11 cellular contexts compared by ENCODE assay signal in genomic region chr6:111722220-111722731, GRCh38.
A peak's percentile ranks its signal among the peaks of the same experiment; 100 is the strongest.
DNase-seq lines count a peak whose midpoint lies in the region; ATAC-seq and TF ChIP-seq lines count a peak whose summit lies in the region.
"Had no signal": no experiment of that assay in that cellular context is flagged by ENCODE, and none has a peak within 500 bp of the region (broad histone marks: within the 10 kb centered on the region; RNA-seq: fewer than 3 reads in every experiment).

No MANE protein-coding gene starts in this region.

- peaks cover 76% of the 10 kb centered on the region for H3K36me3 Mint-ChIP-seq in CD8-positive, alpha-beta T cell
- H3K36me3 Mint-ChIP-seq in natural killer cell: peaks cover 13% of the 10 kb centered on the region

- no peak for ATAC-seq in CD8-positive, alpha-beta T cell
- peak in 2 of 3 donors; percentile 17 to 26 for ATAC-seq in natural killer cell
- no peak for ATAC-seq in HG03520 (IDR thresholded peaks at IDR 0.05; ENCODE audit: unreplicated experiment)

- in situ Hi-C loops in transverse colon (cut with MboI; ENCODE audit: low pct_ligation_motif_present in 1 of 4, low pct_unique_long_range_greater_than_20kb in 1 of 4, low sequenced_read_pairs in 3 of 4): no loop called here

- no peak overlapping the region for H3K27ac ChIP-seq in CD8-positive, alpha-beta T cell (ENCODE audit: low read depth, low read length)
- peak overlapping the region in 2 of 4 donors; percentile 11 to 39 for H3K27ac ChIP-seq in transverse colon

- H3K27me3 Mint-ChIP-seq in CD8-positive, alpha-beta T cell (ENCODE audit: low read depth): no peaks in the 10 kb centered on the region
- no peaks in the 10 kb centered on the region for H3K27me3 Mint-ChIP-seq in natural killer cell (ENCODE audit: low read depth in 2 of 2)

- no peak for TF ChIP-seq POLR2A in transverse colon (IDR thresholded peaks at IDR 0.05)

- H3K27me3 ChIP-seq in CD8-positive, alpha-beta T cell (ENCODE audit: insufficient read depth, low read length): no peaks in the 10 kb centered on the region
- no peaks in the 10 kb centered on the region for H3K27me3 ChIP-seq in transverse colon

- DNase-seq in CD8-positive, alpha-beta T cell: no peak
- DNase-seq in MV-4-11 (lab: John Stamatoyannopoulos, UW): peak; percentile 16
- peak; percentile 87 for DNase-seq in dedifferentiated amniotic fluid mesenchymal stem cell (ENCODE audit: extremely low spot score)
- DNase-seq in natural killer cell: no peak
- DNase-seq in SIG-M5 (lab: John Stamatoyannopoulos, UW): no peak
- DNase-seq in transverse colon: no peak
- DNase-seq in NCI-H2029 treated with DMSO at 0.1 percent for 48 hours (lab: John Stamatoyannopoulos, UW): no peak
- DNase-seq: lower lobe of right lung, small intestine, T1000 had no signal

- 62 to 70% methylated on average over 3 of the region's 3 CpGs for WGBS in transverse colon (ENCODE audit: low coverage in 1 of 2), 2 donors

- no peak for TF ChIP-seq EP300 in transverse colon (IDR thresholded peaks at IDR 0.05; ENCODE audit: low read depth)

- H3K4me3 Mint-ChIP-seq in CD8-positive, alpha-beta T cell: peak overlapping the region; percentile 22
- peak overlapping the region; percentile 37 for H3K4me3 Mint-ChIP-seq in natural killer cell

- CTCF ChIA-PET in CD8-positive, alpha-beta T cell (lab: Charles Lee): interaction anchor here (0.6 to 2.3 kb wide), 8 partner anchors 12 to 320 kb away, joined by 3 to 10 read pairs (median 4); no protein-coding TSS in a partner anchor

- peaks cover 46% of the 10 kb centered on the region for H3K4me1 ChIP-seq in CD8-positive, alpha-beta T cell (ENCODE audit: insufficient read depth, low read length)
- peaks cover 0 to 20% (median 6%) of the 10 kb centered on the region in 4 donors for H3K4me1 ChIP-seq in transverse colon

- no peak for TF ChIP-seq CTCF in CD8-positive, alpha-beta T cell (IDR thresholded peaks at IDR 0.05)
- TF ChIP-seq CTCF in natural killer cell (IDR thresholded peaks at IDR 0.05) (no peak), transverse colon (IDR thresholded peaks at IDR 0.05) (no peak)

- H3K27ac Mint-ChIP-seq in CD8-positive, alpha-beta T cell: peak overlapping the region; percentile 83
- peak overlapping the region; percentile 90 to 100 for H3K27ac Mint-ChIP-seq in natural killer cell

- H3K4me1 Mint-ChIP-seq in CD8-positive, alpha-beta T cell (ENCODE audit: low read depth): peaks cover 91% of the 10 kb centered on the region
- peaks cover 85 to 92% of the 10 kb centered on the region in 2 donors for H3K4me1 Mint-ChIP-seq in natural killer cell

- no peaks in the 10 kb centered on the region for H3K9me3 Mint-ChIP-seq in CD8-positive, alpha-beta T cell
- no peaks in the 10 kb centered on the region for H3K9me3 Mint-ChIP-seq in natural killer cell

- H3K4me3 ChIP-seq in CD8-positive, alpha-beta T cell (ENCODE audit: low read depth, low read length): no peak overlapping the region
- H3K4me3 ChIP-seq in transverse colon: no peak overlapping the region
- H3K4me3 ChIP-seq: lower lobe of right lung had no signal

- H3K9me3 ChIP-seq in CD8-positive, alpha-beta T cell (ENCODE audit: low read length): no peaks in the 10 kb centered on the region
- H3K9me3 ChIP-seq in transverse colon: no peaks in the 10 kb centered on the region
- H3K9me3 ChIP-seq: lower lobe of right lung had no signal

- H3K36me3 ChIP-seq in CD8-positive, alpha-beta T cell (ENCODE audit: insufficient read depth, low read length): peaks cover 23% of the 10 kb centered on the region
- no peaks in the 10 kb centered on the region for H3K36me3 ChIP-seq in transverse colon

- POLR2A ChIA-PET in CD8-positive, alpha-beta T cell (lab: Charles Lee): interaction anchor here (0.6 to 2.0 kb wide), 7 partner anchors 9 to 313 kb away, joined by 3 to 6 read pairs (median 4); no protein-coding TSS in a partner anchor

- intact Hi-C loops in CD8-positive, alpha-beta T cell (cut with DNase I, micrococcal nuclease): loop anchor here (5.0 kb wide), 2 partner anchors 35 to 70 kb away; no protein-coding TSS in a partner anchor
- intact Hi-C loops in natural killer cell (cut with micrococcal nuclease) (no loop called here), transverse colon (cut with DNase I; ENCODE audit: low total_unique reads) (no loop called here)

Comparison
In these comparisons a context has a peak if more than half of its experiments do, and no peak if none do; other contexts are left out.
1. ATAC-seq: peak in natural killer cell (2 of 3); none in CD8-positive, alpha-beta T cell (single experiment) and HG03520 (single experiment).
2. DNase-seq: peak in MV-4-11 (single experiment) and dedifferentiated amniotic fluid mesenchymal stem cell (single experiment); none in CD8-positive, alpha-beta T cell (0 of 7), natural killer cell (single experiment), SIG-M5 (single experiment), transverse colon (single experiment) and NCI-H2029 treated with DMSO at 0.1 percent for 48 hours (single experiment).
3. intact Hi-C loops: an anchor here in CD8-positive, alpha-beta T cell (5.0 kb wide); none called in natural killer cell and transverse colon.